Comparison of ENCODE assay signal across 30 cellular contexts in the genomic region with DNA sequence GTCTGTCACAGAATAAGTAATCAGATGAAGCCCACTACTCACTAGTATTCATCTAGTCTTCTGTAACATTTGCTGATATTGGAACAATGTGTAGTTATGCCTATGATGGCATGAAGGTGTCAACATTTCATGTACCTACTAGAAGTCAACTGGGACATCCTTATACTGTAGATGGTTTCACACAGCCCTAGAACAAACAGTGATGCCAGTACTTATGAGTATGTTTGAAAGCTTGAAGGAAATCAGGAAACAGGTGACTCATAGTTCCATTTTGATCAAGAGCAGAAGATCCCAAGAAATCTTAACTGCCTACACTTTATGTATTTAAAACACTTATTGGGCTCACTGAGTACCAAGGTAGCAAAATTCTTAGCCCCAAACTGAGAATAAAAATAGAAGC.
"Had no signal": no experiment of that assay in that cellular context is flagged by ENCODE, and none has a peak within 500 bp of the region (broad histone marks: within the 10 kb centered on the region; RNA-seq: fewer than 3 reads in every experiment).

No MANE protein-coding gene starts in this region.

- H3K4me3 ChIP-seq: esophagus muscularis mucosa, gastroesophageal sphincter, heart right ventricle, neural progenitor cell, right lobe of liver, smooth muscle cell, stomach, testis, tibial artery had no signal

- H3K4me1 Mint-ChIP-seq: immature natural killer cell; mesothelial cell of epicardium; naive thymus-derived CD4-positive, alpha-beta T cell; nephron; neural progenitor cell; stimulated activated effector memory CD8-positive, alpha-beta T cell treated with anti-CD3 and anti-CD28 coated beads, Interleukin-12 subunit alpha, Interleukin-12 subunit beta, amount 100 ng/mL, for 72 hours had no signal

- H3K4me1 ChIP-seq: esophagus muscularis mucosa, foreskin keratinocyte, gastroesophageal sphincter, heart right ventricle, neural progenitor cell, parathyroid adenoma, right lobe of liver, stomach, testis, tibial artery had no signal

- FAIRE-seq: endometrium, keratinocyte had no signal

- H2AFZ ChIP-seq: neural progenitor cell, parathyroid adenoma had no signal

- H3K4me3 Mint-ChIP-seq: effector memory CD8-positive, alpha-beta T cell; immature natural killer cell; mesothelial cell of epicardium; naive thymus-derived CD4-positive, alpha-beta T cell; nephron; neural progenitor cell; stimulated activated effector memory CD8-positive, alpha-beta T cell treated with anti-CD3 and anti-CD28 coated beads, Interleukin-12 subunit alpha, Interleukin-12 subunit beta, amount 100 ng/mL, for 72 hours; type B pancreatic cell had no signal

- H3K36me3 ChIP-seq: esophagus muscularis mucosa, gastroesophageal sphincter, heart right ventricle, neural progenitor cell, right lobe of liver, stomach, tibial artery had no signal

- H3K9me3 Mint-ChIP-seq: nephron, neural progenitor cell, type B pancreatic cell had no signal

- H3K9me3 ChIP-seq: esophagus muscularis mucosa, gastroesophageal sphincter, right lobe of liver, testis, tibial artery had no signal

- ATAC-seq: effector memory CD8-positive, alpha-beta T cell; foreskin keratinocyte; gastroesophageal sphincter; heart right ventricle; left lobe of liver; naive thymus-derived CD4-positive, alpha-beta T cell; right lobe of liver; stimulated activated effector memory CD8-positive, alpha-beta T cell treated with anti-CD3 and anti-CD28 coated beads, Interleukin-12 subunit alpha, Interleukin-12 subunit beta, amount 100 ng/mL, for 72 hours had no signal

- H3K4me2 ChIP-seq: neural progenitor cell, smooth muscle cell had no signal

- H3K9ac ChIP-seq: neural progenitor cell, parathyroid adenoma had no signal

- DNase-seq: cortex of kidney; effector memory CD8-positive, alpha-beta T cell; foreskin keratinocyte; heart right ventricle; hypothalamus; immature natural killer cell; mesenchymal stem cell; naive thymus-derived CD4-positive, alpha-beta T cell; right lobe of liver; stimulated activated CD4-positive, alpha-beta T cell treated with anti-CD3 and anti-CD28 coated beads, Interleukin-12 subunit alpha, Interleukin-12 subunit beta, amount 100 ng/mL, for 4 hours; stimulated activated CD4-positive, alpha-beta T cell treated with anti-CD3 and anti-CD28 coated beads, Interleukin-1b, Interleukin-23, amount 100 ng/mL, for 48 hours; stimulated activated CD4-positive, alpha-beta T cell treated with anti-CD3 and anti-CD28 coated beads, Interleukin-4, amount 100 ng/mL, for 24 hours; stimulated activated naive CD4-positive, alpha-beta T cell treated with Interleukin-2 at 50 U/mL for 16 hours; stomach; testis; tibial artery had no signal

- H3K36me3 Mint-ChIP-seq: mesothelial cell of epicardium; naive thymus-derived CD4-positive, alpha-beta T cell; neural progenitor cell; stimulated activated effector memory CD8-positive, alpha-beta T cell treated with anti-CD3 and anti-CD28 coated beads, Interleukin-12 subunit alpha, Interleukin-12 subunit beta, amount 100 ng/mL, for 72 hours; type B pancreatic cell had no signal

- H3K27ac ChIP-seq: epithelial cell of prostate, esophagus muscularis mucosa, foreskin keratinocyte, gastroesophageal sphincter, heart right ventricle, neural progenitor cell, parathyroid adenoma, right lobe of liver, stomach, testis, tibial artery had no signal

- H3K27me3 Mint-ChIP-seq: effector memory CD8-positive, alpha-beta T cell; naive thymus-derived CD4-positive, alpha-beta T cell; progenitor cell of endocrine pancreas; type B pancreatic cell had no signal

- H3K27ac Mint-ChIP-seq: effector memory CD8-positive, alpha-beta T cell; immature natural killer cell; mesothelial cell of epicardium; naive thymus-derived CD4-positive, alpha-beta T cell; nephron; neural progenitor cell; progenitor cell of endocrine pancreas; stimulated activated effector memory CD8-positive, alpha-beta T cell treated with anti-CD3 and anti-CD28 coated beads, Interleukin-12 subunit alpha, Interleukin-12 subunit beta, amount 100 ng/mL, for 72 hours; type B pancreatic cell had no signal

- H3K27me3 ChIP-seq: esophagus muscularis mucosa, foreskin keratinocyte, gastroesophageal sphincter, heart right ventricle, neural progenitor cell, right lobe of liver, stomach, testis, tibial artery had no signal

- H3K79me2 ChIP-seq: parathyroid adenoma had no signal
